ENCODE assay signal across 9 cellular contexts in genomic region chr3:170572665-170573253, GRCh38. TPM values are rescaled to one million over a fixed set of nuclear protein-coding genes. Genes with fewer than 3 reads are reported as not detected.
A peak's percentile ranks its signal among the peaks of the same experiment; 100 is the strongest.
DNase-seq lines count a peak whose midpoint lies in the region; ATAC-seq, FAIRE-seq and TF ChIP-seq lines count a peak whose summit lies in the region.
"Had no signal": no experiment of that assay in that cellular context is flagged by ENCODE, and none has a peak within 500 bp of the region (broad histone marks: within the 10 kb centered on the region; RNA-seq: fewer than 3 reads in every experiment).

No MANE protein-coding gene starts in this region.

- no peak overlapping the region for H2BK12ac ChIP-seq in H9 (ENCODE audit: insufficient read length, low read depth, low read length)

- intact Hi-C loops in ovary (cut with DNase I), result no loop called here

- H2BK15ac ChIP-seq in H9 (ENCODE audit: low read depth, low read length), result no peak overlapping the region

- no peaks in the 10 kb centered on the region for H3K79me2 ChIP-seq in H9 (ENCODE audit: insufficient read depth, low read length)

- TF ChIP-seq EP300 in ovary (IDR thresholded peaks at IDR 0.05), result no peak

- H3K4me2 ChIP-seq in H9 (ENCODE audit: insufficient read depth, insufficient read length, low read length), result no peak overlapping the region

- peaks cover 0 to 3% of the 10 kb centered on the region in 2 experiments; a peak in 1 of 4 replicates for H3K4me1 Mint-ChIP-seq in H9
- H3K4me1 Mint-ChIP-seq in type B pancreatic cell (ENCODE audit: unreplicated experiment), result peaks cover 11% of the 10 kb centered on the region

- TF ChIP-seq POLR2A in ovary (IDR thresholded peaks at IDR 0.05), result no peak

- no peak overlapping the region for H3K18ac ChIP-seq in H9 (ENCODE audit: insufficient read length, low read depth, low read length)

- H3K23ac ChIP-seq in H9 (ENCODE audit: insufficient read length, low read depth, low read length), result no peak overlapping the region

- no peak overlapping the region for H4K8ac ChIP-seq in H9 (replicated peaks; ENCODE audit: insufficient read length, low read depth, low read length)

- H3K4me3 ChIP-seq in fibroblast of pulmonary artery (replicated peaks; ENCODE audit: low read depth, low read length) (no peak overlapping the region), ovary (no peak overlapping the region)

- H3K27ac ChIP-seq in H9 (ENCODE audit: insufficient read length, low read depth, low read length), result no peak overlapping the region
- no peak overlapping the region for H3K27ac ChIP-seq in ovary

- H4K20me1 ChIP-seq in H9 (ENCODE audit: control insufficient read depth, insufficient read depth, insufficient read length), result no peaks in the 10 kb centered on the region

- H3K9me3 Mint-ChIP-seq in H9 (peaks cover 0 to 2% of the 10 kb centered on the region in 2 experiments; a peak in 2 of 5 replicates), type B pancreatic cell (no peaks in the 10 kb centered on the region)

- no peak overlapping the region for H2BK120ac ChIP-seq in H9 (ENCODE audit: low read depth, low read length, poor library complexity, severe bottlenecking)

- no CpG with 5 or more reads among the region's 3 CpGs for WGBS in H9 (ENCODE audit: extremely low coverage, insufficient read length, low lambda C conversion rate)
- WGBS in ovary, 3 donors, result 51 to 58% (median 54%) methylated on average over 3 of the region's 3 CpGs

- H3K79me1 ChIP-seq in H9 (ENCODE audit: insufficient read depth, low read depth, low read length, poor library complexity, severe bottlenecking), result no peaks in the 10 kb centered on the region

- H2BK20ac ChIP-seq in H9 (ENCODE audit: low read depth, low read length, poor library complexity, severe bottlenecking), result no peak overlapping the region

- no peak overlapping the region for H3K4ac ChIP-seq in H9 (ENCODE audit: low read depth, low read length)

- H3K9me3 ChIP-seq in H9 (ENCODE audit: control insufficient read depth, low read depth, low read length) (no peaks in the 10 kb centered on the region), ovary (no peaks in the 10 kb centered on the region)

- H3K36me3 Mint-ChIP-seq in H9 (ENCODE audit: insufficient read depth in 1 of 3, low read depth in 3 of 3), result 0 out of 7 replicates have a peak, but pooled peaks cover 0 to 2% (median 0%) of the 10 kb centered on the region in 3 experiments
- H3K36me3 Mint-ChIP-seq in type B pancreatic cell, result no peaks in the 10 kb centered on the region

- H3K4me1 ChIP-seq in H9 (ENCODE audit: insufficient read depth, low read length), result no peaks in the 10 kb centered on the region
- no peaks in the 10 kb centered on the region for H3K4me1 ChIP-seq in ovary (ENCODE audit: insufficient read depth)

- no peak overlapping the region for H2BK5ac ChIP-seq in H9 (ENCODE audit: insufficient read length, low read length)

- H3K9ac ChIP-seq in H9 (ENCODE audit: extremely low read depth, insufficient read length, low read length), result no peak overlapping the region

- H2AK5ac ChIP-seq in H9 (ENCODE audit: insufficient read length, low read length), result no peak overlapping the region

- H4K5ac ChIP-seq in H9 (ENCODE audit: insufficient read length, low read depth, low read length), result no peak overlapping the region

- no peaks in the 10 kb centered on the region for H3K23me2 ChIP-seq in H9 (ENCODE audit: insufficient read length, low read depth, low read length, poor library complexity, severe bottlenecking)

- TF ChIP-seq CTCF in fibroblast of pulmonary artery (IDR thresholded peaks at IDR 0.05; ENCODE audit: low read length, missing control alignments) (no peak), H9 (conservative IDR thresholded peaks at IDR 0.05) (no peak), ovary (IDR thresholded peaks at IDR 0.05) (no peak), type B pancreatic cell (conservative IDR thresholded peaks at IDR 0.05) (no peak)

- no peak overlapping the region for H3K27ac Mint-ChIP-seq in H9
- no peak overlapping the region for H3K27ac Mint-ChIP-seq in type B pancreatic cell

- no peaks in the 10 kb centered on the region for H3K27me3 ChIP-seq in H9 (ENCODE audit: insufficient read depth, low read length)
- H3K27me3 ChIP-seq in ovary, result no peaks in the 10 kb centered on the region

- FAIRE-seq in GM18507 (lab: Jason Lieb, UNC), result peak; percentile 79

- no peak overlapping the region for H3K14ac ChIP-seq in H9 (ENCODE audit: insufficient read depth, low read length)

- no peaks in the 10 kb centered on the region; the same call in 1 of the 2 replicates for H3K27me3 Mint-ChIP-seq in H9 (ENCODE audit: low read depth)
- peaks cover 12% of the 10 kb centered on the region for H3K27me3 Mint-ChIP-seq in type B pancreatic cell

- H3K56ac ChIP-seq in H9 (ENCODE audit: insufficient read length, low read depth, low read length), result no peak overlapping the region

- H4K91ac ChIP-seq in H9 (ENCODE audit: insufficient read length, low read depth, low read length), result no peak overlapping the region

- H2AFZ ChIP-seq in H9 (ENCODE audit: low read length), result no peak overlapping the region

- ATAC-seq in GM21786 (IDR thresholded peaks at IDR 0.05; ENCODE audit: unreplicated experiment), result peak; percentile 99

- no peak overlapping the region for H3T11ph ChIP-seq in H9 (ENCODE audit: low read length)

- DNase-seq in GM18507 (ENCODE audit: extremely low spot score, insufficient read length, low read depth), result peak; percentile 25
- DNase-seq in M059J (ENCODE audit: low read depth), result peak; percentile 91
- DNase-seq in fibroblast of pulmonary artery (ENCODE audit: low read depth), result peak; percentile 72
- DNase-seq in H9, result no peak
- no peak for DNase-seq in DMS153 treated with DMSO at 0.1 percent for 48 hours (lab: John Stamatoyannopoulos, UW; ENCODE audit: unreplicated experiment)
- no peak for DNase-seq in ovary
- DNase-seq in type B pancreatic cell (ENCODE audit: extremely low spot score, unreplicated experiment), result no peak

- H3K4me3 Mint-ChIP-seq in H9, result no peak overlapping the region
- no peak overlapping the region for H3K4me3 Mint-ChIP-seq in type B pancreatic cell

- no peaks in the 10 kb centered on the region for H3K36me3 ChIP-seq in ovary

RNA-seq across cellular contexts. Expression of gene SLC7A14, which starts 13.1 kb away (rescaled TPM):
- total RNA-seq in M059J (2014; rRNA removed; shearing (Covaris generic)), result 2.8 and 2.9 TPM in 2 replicates
- total RNA-seq in H9 (2021) (0.39 and 0.42 TPM in 2 replicates), ovary (under 1 TPM in 5 of 7 donors, not detected in 2; under 0.01 to 0.20 (median 0.03) TPM), type B pancreatic cell (ENCODE audit: low replicate concordance) (3.3 and 13.5 TPM in 2 replicates)
- under 1 TPM; 0.03 to 0.07 TPM for polyA plus RNA-seq in ovary
- total RNA-seq: T-helper 1 cell treated with Interleukin-12 subunit alpha and Interleukin-12 subunit beta and Interleukin-4 antibody, amounts not matched to agents 30 ng/mL and 1 ng/mL, for 36 hours had no signal

Comparison
In these comparisons a context has a peak if more than half of its experiments do, and no peak if none do; other contexts are left out.
1. DNase-seq: peak in GM18507 (single experiment), M059J (single experiment) and fibroblast of pulmonary artery (single experiment); none in H9 (single experiment), DMS153 treated with DMSO at 0.1 percent for 48 hours (single experiment), ovary (0 of 5) and type B pancreatic cell (single experiment).